ENCODE assay signal across 19 cellular contexts in the genomic region with DNA sequence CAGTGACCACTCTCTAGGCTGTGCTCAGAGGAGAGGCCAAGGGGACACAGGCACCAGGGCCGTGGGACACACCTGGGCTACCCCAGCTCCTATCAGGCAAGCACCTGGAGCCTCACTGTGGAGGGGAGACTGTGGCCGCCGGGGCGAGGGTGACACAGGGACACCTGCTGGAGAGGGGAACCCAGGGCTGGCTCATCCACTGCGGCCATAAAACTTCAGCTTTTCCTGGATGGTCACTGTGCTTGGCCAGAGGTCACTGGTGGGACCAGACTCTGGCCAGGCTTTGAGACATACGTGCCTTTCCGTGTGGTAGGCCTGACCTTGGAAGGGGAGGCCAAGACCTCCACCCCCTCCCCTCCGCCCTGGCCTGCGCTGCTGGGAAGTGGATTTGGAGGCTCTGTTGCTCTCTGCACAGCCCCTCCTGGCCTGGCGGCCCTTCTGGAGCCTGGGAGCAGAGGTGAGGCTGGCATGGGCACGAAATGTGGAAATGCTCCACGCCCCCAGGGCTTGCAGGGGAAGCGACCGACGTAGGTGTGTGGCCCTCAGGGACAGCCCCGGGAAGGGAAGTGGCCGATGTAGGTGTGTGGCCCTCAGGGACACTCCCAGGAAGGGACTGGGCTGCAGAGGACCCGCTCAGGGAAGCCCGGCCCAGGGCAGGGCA. TPM values are rescaled to one million over a fixed set of nuclear protein-coding genes. Genes with fewer than 3 reads are reported as not detected.
DNase-seq lines count a peak whose midpoint lies in the region; ATAC-seq and TF ChIP-seq lines count a peak whose summit lies in the region.
"Had no signal": no experiment of that assay in that cellular context is flagged by ENCODE, and none has a peak within 500 bp of the region (broad histone marks: within the 10 kb centered on the region; RNA-seq: fewer than 3 reads in every experiment).

No MANE protein-coding gene starts in this region.

- no peak for TF ChIP-seq CTCF in spleen (IDR thresholded peaks at IDR 0.05 in 8 of 11, conservative IDR thresholded peaks at IDR 0.05 in 3 of 11)

- WGBS in spleen, 5 donors = 78 to 90% (median 85%) methylated on average over 8 to 19 of the region's 19 CpGs

- H3K27me3 Mint-ChIP-seq in activated naive CD8-positive, alpha-beta T cell treated with anti-CD3 and anti-CD28 coated beads, Interleukin-2, amount 10 ng/mL, durations not matched to agents 7 days and 5 days = peaks cover 7% of the 10 kb centered on the region
- peaks cover 6% of the 10 kb centered on the region for H3K27me3 Mint-ChIP-seq in activated naive CD8-positive, alpha-beta T cell treated with anti-CD3 and anti-CD28 coated beads, Interleukin-2, amount 50 U/mL, for 24 hours

- H3K27ac Mint-ChIP-seq in activated naive CD8-positive, alpha-beta T cell treated with anti-CD3 and anti-CD28 coated beads, Interleukin-2, amount 10 ng/mL, durations not matched to agents 7 days and 5 days = no peak overlapping the region
- no peak overlapping the region for H3K27ac Mint-ChIP-seq in activated naive CD8-positive, alpha-beta T cell treated with anti-CD3 and anti-CD28 coated beads, Interleukin-2, amount 50 U/mL, for 24 hours

- no peak overlapping the region for H3K27ac ChIP-seq in Karpas-422 (ENCODE audit: low read length)
- H3K27ac ChIP-seq in spleen = no peak overlapping the region
- H3K27ac ChIP-seq: BLaER1, KMS-11 had no signal

- H3K4me1 ChIP-seq in Karpas-422 (ENCODE audit: low read length) (no peaks in the 10 kb centered on the region), spleen (no peaks in the 10 kb centered on the region)

- H3K36me3 Mint-ChIP-seq in activated naive CD8-positive, alpha-beta T cell treated with anti-CD3 and anti-CD28 coated beads, Interleukin-2, amount 10 ng/mL, durations not matched to agents 7 days and 5 days = no peaks in the 10 kb centered on the region
- H3K36me3 Mint-ChIP-seq in activated naive CD8-positive, alpha-beta T cell treated with anti-CD3 and anti-CD28 coated beads, Interleukin-2, amount 50 U/mL, for 24 hours (ENCODE audit: low read depth) = no peaks in the 10 kb centered on the region
- H3K36me3 Mint-ChIP-seq: CD4-positive, alpha-beta memory T cell had no signal

- H3K9me3 Mint-ChIP-seq in activated naive CD8-positive, alpha-beta T cell treated with anti-CD3 and anti-CD28 coated beads, Interleukin-2, amount 10 ng/mL, durations not matched to agents 7 days and 5 days = no peaks in the 10 kb centered on the region
- H3K9me3 Mint-ChIP-seq in activated naive CD8-positive, alpha-beta T cell treated with anti-CD3 and anti-CD28 coated beads, Interleukin-2, amount 50 U/mL, for 24 hours = no peaks in the 10 kb centered on the region

- H3K9me3 ChIP-seq in Karpas-422 (ENCODE audit: low read length) (no peaks in the 10 kb centered on the region; the same call in 1 of the 2 replicates), spleen (peaks cover 0 to 9% (median 0%) of the 10 kb centered on the region in 8 donors)

- ATAC-seq in activated naive CD8-positive, alpha-beta T cell treated with anti-CD3 and anti-CD28 coated beads, Interleukin-2, amount 10 ng/mL, durations not matched to agents 7 days and 5 days (ENCODE audit: low read depth) = peak; percentile 27
- ATAC-seq in activated naive CD8-positive, alpha-beta T cell treated with anti-CD3 and anti-CD28 coated beads, Interleukin-2, amount 50 U/mL, for 24 hours = no peak
- peak; percentile 12 for ATAC-seq in esophagus mucosa

- H3K79me2 ChIP-seq in Karpas-422 (ENCODE audit: low read length) = no peaks in the 10 kb centered on the region

- H3K4me3 Mint-ChIP-seq in activated naive CD8-positive, alpha-beta T cell treated with anti-CD3 and anti-CD28 coated beads, Interleukin-2, amount 10 ng/mL, durations not matched to agents 7 days and 5 days = no peak overlapping the region
- no peak overlapping the region for H3K4me3 Mint-ChIP-seq in activated naive CD8-positive, alpha-beta T cell treated with anti-CD3 and anti-CD28 coated beads, Interleukin-2, amount 50 U/mL, for 24 hours
- H3K4me3 Mint-ChIP-seq: CD4-positive, alpha-beta memory T cell had no signal

- H3K4me2 ChIP-seq in Karpas-422 (ENCODE audit: low read depth, low read length, poor library complexity, severe bottlenecking) = no peak overlapping the region
- H3K4me2 ChIP-seq: BLaER1, KMS-11 had no signal

- TF ChIP-seq POLR2A in spleen (IDR thresholded peaks at IDR 0.05) = no peak

- POLR2A ChIA-PET in activated naive CD8-positive, alpha-beta T cell treated with anti-CD3 and anti-CD28 coated beads, Interleukin-2, amount 10 ng/mL, durations not matched to agents 7 days and 5 days (lab: Charles Lee) = no interaction called here

- H3K36me3 ChIP-seq in Karpas-422 (ENCODE audit: insufficient read depth, low read length) (no peaks in the 10 kb centered on the region), spleen (no peaks in the 10 kb centered on the region)
- H3K36me3 ChIP-seq: BLaER1 had no signal

- H3K9ac ChIP-seq in Karpas-422 (ENCODE audit: low read length) = no peak overlapping the region
- H3K9ac ChIP-seq: BLaER1, KMS-11 had no signal

- intact Hi-C loops in spleen (cut with DNase I; ENCODE audit: low total_unique reads) = no loop called here

- H3K9me2 ChIP-seq in Karpas-422 (replicated peaks; ENCODE audit: insufficient read depth, low read length) = no peaks in the 10 kb centered on the region

- no peak overlapping the region for H2AFZ ChIP-seq in Karpas-422 (ENCODE audit: low read length)

- no peaks in the 10 kb centered on the region for H3K4me1 Mint-ChIP-seq in activated naive CD8-positive, alpha-beta T cell treated with anti-CD3 and anti-CD28 coated beads, Interleukin-2, amount 10 ng/mL, durations not matched to agents 7 days and 5 days
- no peaks in the 10 kb centered on the region for H3K4me1 Mint-ChIP-seq in activated naive CD8-positive, alpha-beta T cell treated with anti-CD3 and anti-CD28 coated beads, Interleukin-2, amount 50 U/mL, for 24 hours
- H3K4me1 Mint-ChIP-seq: CD4-positive, alpha-beta memory T cell had no signal

- H3K4me3 ChIP-seq in Karpas-422 (ENCODE audit: low read length) (no peak overlapping the region), spleen (no peak overlapping the region)
- H3K4me3 ChIP-seq: BLaER1 had no signal

- H3K27me3 ChIP-seq in Karpas-422 (ENCODE audit: low read length) (no peaks in the 10 kb centered on the region), spleen (replicated peaks in 1 of 7) (peaks cover 0 to 73% (median 0%) of the 10 kb centered on the region in 7 donors)
- H3K27me3 ChIP-seq: BLaER1 had no signal

- no peaks in the 10 kb centered on the region for H4K20me1 ChIP-seq in Karpas-422 (ENCODE audit: insufficient read depth, low read depth, low read length)
- H4K20me1 ChIP-seq: BLaER1 had no signal

- no peak for DNase-seq in activated naive CD8-positive, alpha-beta T cell treated with anti-CD3 and anti-CD28 coated beads, Interleukin-2, amount 10 ng/mL, durations not matched to agents 7 days and 5 days
- DNase-seq in activated naive CD8-positive, alpha-beta T cell treated with anti-CD3 and anti-CD28 coated beads, Interleukin-2, amount 50 U/mL, for 24 hours = no peak
- DNase-seq in Karpas-422 (peak; percentile 44), spleen (peak; percentile 61), cerebellar nuclear complex (lab: John Stamatoyannopoulos, UW) (no peak), EL (no peak), COR-L47 (lab: John Stamatoyannopoulos, UW) (no peak)
- DNase-seq: Calu3; CD4-positive, alpha-beta memory T cell; GOT3; NCI-H187; NCI-H2227 treated with DMSO at 0.1 percent for 48 hours; NCI-H510A treated with DMSO at 0.1 percent for 48 hours; NCI-H774 had no signal

RNA-seq across cellular contexts. Expression of gene BHLHE23, which starts 42.9 kb away (rescaled TPM):
- total RNA-seq in activated naive CD8-positive, alpha-beta T cell treated with anti-CD3 and anti-CD28 coated beads, Interleukin-2, amount 10 ng/mL, durations not matched to agents 7 days and 5 days = not detected
- total RNA-seq in Karpas-422 (2014; rRNA removed; shearing (Covaris generic); ENCODE audit: low replicate concordance) = not detected in 2 replicates
- total RNA-seq in esophagus mucosa = not detected
- total RNA-seq in spleen = not detected
- not detected for polyA plus RNA-seq in spleen
- total RNA-seq: A673; Calu3; CD4-positive, alpha-beta memory T cell; M059J had no signal
- polyA plus RNA-seq: CD4-positive, alpha-beta memory T cell had no signal

Comparison
In these comparisons a context has a peak if more than half of its experiments do, and no peak if none do; other contexts are left out.
1. DNase-seq: peak in Karpas-422 (single experiment) and spleen (single experiment); none in activated naive CD8-positive, alpha-beta T cell treated with anti-CD3 and anti-CD28 coated beads, Interleukin-2, amount 10 ng/mL, durations not matched to agents 7 days and 5 days (single experiment), activated naive CD8-positive, alpha-beta T cell treated with anti-CD3 and anti-CD28 coated beads, Interleukin-2, amount 50 U/mL, for 24 hours (single experiment), cerebellar nuclear complex (0 of 2), EL (single experiment) and COR-L47 (single experiment).